In the genomic region with DNA sequence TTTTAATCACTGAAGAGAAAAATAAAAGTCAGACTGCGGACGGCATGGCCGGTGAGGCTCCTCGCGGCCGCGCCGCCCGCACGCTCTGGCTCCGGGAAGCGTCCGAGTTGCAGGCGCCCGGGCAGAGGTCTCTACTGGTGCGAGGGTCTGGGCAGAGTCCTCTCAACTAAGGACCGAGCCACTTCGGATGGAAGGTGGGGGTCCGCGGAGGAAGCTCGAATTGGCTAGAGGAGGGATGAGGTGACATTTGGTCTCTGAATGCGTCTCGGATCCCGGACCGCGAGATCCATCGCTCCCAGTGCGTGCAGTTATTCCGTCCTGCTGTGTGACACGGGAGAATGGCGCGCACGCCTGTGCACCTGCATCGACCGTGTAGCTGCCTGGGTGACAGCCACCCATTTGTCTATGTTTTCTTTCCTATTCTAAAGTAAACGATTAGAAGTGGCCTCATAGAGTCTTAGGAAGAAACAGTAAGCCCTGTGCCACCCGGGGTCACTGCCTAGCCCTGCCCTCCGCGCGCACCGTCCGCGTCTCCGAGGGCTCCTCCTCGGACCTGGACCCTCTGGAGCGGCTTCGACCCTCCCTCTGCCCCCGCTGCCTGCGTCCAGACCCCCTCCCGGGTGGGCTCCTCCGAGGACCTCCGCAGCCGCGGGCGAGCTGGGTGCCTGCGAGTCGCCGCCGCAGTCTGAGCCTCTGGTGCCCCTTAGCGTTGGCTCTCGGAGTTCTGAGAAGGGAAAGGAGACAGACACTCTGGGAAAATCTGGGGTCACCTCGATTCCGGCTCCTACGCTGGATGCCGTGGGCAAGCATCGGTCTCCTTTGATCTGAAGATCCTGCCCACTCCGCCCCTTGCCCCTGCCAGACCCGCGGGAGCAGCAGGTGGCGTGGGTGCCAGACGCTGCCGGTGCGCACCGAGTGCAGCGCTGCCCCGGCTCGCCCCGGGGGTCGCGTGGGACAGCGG, we compare ENCODE assay signal across 8 cellular contexts.
A peak's percentile ranks its signal among the peaks of the same experiment; 100 is the strongest.
DNase-seq lines count a peak whose midpoint lies in the region; ATAC-seq and TF ChIP-seq lines count a peak whose summit lies in the region.

No MANE protein-coding gene starts in this region.

- peak in 4 of 8 donors; percentile 33 to 61 (median 48) for ATAC-seq in heart right ventricle
- no peak for ATAC-seq in Right ventricle myocardium inferior
- peak; percentile 67 for ATAC-seq in upper lobe of right lung
- ATAC-seq in HG02981 (IDR thresholded peaks at IDR 0.05; ENCODE audit: unreplicated experiment), result no peak

- peaks cover 0 to 24% (median 15%) of the 10 kb centered on the region in 9 donors for H3K4me1 ChIP-seq in heart right ventricle
- H3K4me1 ChIP-seq in mesodermal cell (ENCODE audit: control insufficient read depth, insufficient read depth, low read length, poor library complexity, severe bottlenecking), result peaks cover 6% of the 10 kb centered on the region
- H3K4me1 ChIP-seq in upper lobe of right lung, result peaks cover 9% of the 10 kb centered on the region

- intact Hi-C loops in heart right ventricle (cut with DNase I) (loop anchor here in 1 of 10 donors (10.0 kb wide), 1 partner anchor 653 kb away; no protein-coding TSS in a partner anchor), Right ventricle myocardium inferior (cut with DNase I) (no loop called here), upper lobe of right lung (cut with DNase I) (no loop called here)

- 1% methylated on average over 78 to 81 of the region's 81 CpGs for WGBS in heart right ventricle, 2 donors
- WGBS in mesodermal cell (ENCODE audit: insufficient coverage in 2 of 2), 2 experiments, result 0 to 1% methylated on average over 64 to 69 of the region's 81 CpGs

- H3K27me3 ChIP-seq in heart right ventricle (peaks cover 5 to 90% (median 70%) of the 10 kb centered on the region in 7 donors), upper lobe of right lung (peaks cover 51% of the 10 kb centered on the region)

- H3K36me3 ChIP-seq in heart right ventricle (no peaks in the 10 kb centered on the region), mesodermal cell (ENCODE audit: control insufficient read depth, insufficient read depth, low read length) (no peaks in the 10 kb centered on the region), upper lobe of right lung (no peaks in the 10 kb centered on the region)

- peak overlapping the region in 9 of 10 donors; percentile 22 to 52 (median 48) for H3K4me3 ChIP-seq in heart right ventricle
- H3K4me3 ChIP-seq in mesodermal cell (ENCODE audit: extremely low read depth, insufficient read depth, low read length, poor library complexity, severe bottlenecking), result peak overlapping the region; percentile 68
- H3K4me3 ChIP-seq in upper lobe of right lung, result peak overlapping the region; percentile 52

- H3K9me3 ChIP-seq in heart right ventricle, result no peaks in the 10 kb centered on the region
- no peaks in the 10 kb centered on the region for H3K9me3 ChIP-seq in mesodermal cell (ENCODE audit: control insufficient read depth, low read length)
- H3K9me3 ChIP-seq in upper lobe of right lung, result no peaks in the 10 kb centered on the region

- H3K27ac ChIP-seq in heart right ventricle (no peak overlapping the region), mesodermal cell (ENCODE audit: low read depth, low read length, severe bottlenecking) (no peak overlapping the region), upper lobe of right lung (no peak overlapping the region)

- TF ChIP-seq CTCF in heart right ventricle (IDR thresholded peaks at IDR 0.05), result peak in 4 of 9 donors; percentile 20 to 49 (median 32)
- peak; percentile 33 for TF ChIP-seq CTCF in upper lobe of right lung (IDR thresholded peaks at IDR 0.05)

- DNase-seq in heart right ventricle, result peak in 1 of 2 donors; percentile 6
- DNase-seq in Right ventricle myocardium inferior (ENCODE audit: missing footprints), result no peak
- peak; percentile 85 for DNase-seq in NCI-H82 (lab: John Stamatoyannopoulos, UW)
- DNase-seq in dedifferentiated amniotic fluid mesenchymal stem cell (ENCODE audit: extremely low spot score), result peak; percentile 58
- DNase-seq in upper lobe of right lung, result peak; percentile 74
- no peak for DNase-seq in stimulated activated CD4-positive, alpha-beta T cell treated with anti-CD3 and anti-CD28 coated beads, Interleukin-2, amount 100 ng/mL, for 48 hours

Comparison
In these comparisons a context has a peak if more than half of its experiments do, and no peak if none do; other contexts are left out.
1. DNase-seq: peak in NCI-H82 (single experiment), dedifferentiated amniotic fluid mesenchymal stem cell (single experiment) and upper lobe of right lung (single experiment); none in Right ventricle myocardium inferior (single experiment) and stimulated activated CD4-positive, alpha-beta T cell treated with anti-CD3 and anti-CD28 coated beads, Interleukin-2, amount 100 ng/mL, for 48 hours (0 of 2).
2. Peak in every context shown above with its lines, with median percentiles within 50 percentile points of each other: H3K4me3 ChIP-seq.